ENCODE assay signal across 1 cellular context in the genomic region with DNA sequence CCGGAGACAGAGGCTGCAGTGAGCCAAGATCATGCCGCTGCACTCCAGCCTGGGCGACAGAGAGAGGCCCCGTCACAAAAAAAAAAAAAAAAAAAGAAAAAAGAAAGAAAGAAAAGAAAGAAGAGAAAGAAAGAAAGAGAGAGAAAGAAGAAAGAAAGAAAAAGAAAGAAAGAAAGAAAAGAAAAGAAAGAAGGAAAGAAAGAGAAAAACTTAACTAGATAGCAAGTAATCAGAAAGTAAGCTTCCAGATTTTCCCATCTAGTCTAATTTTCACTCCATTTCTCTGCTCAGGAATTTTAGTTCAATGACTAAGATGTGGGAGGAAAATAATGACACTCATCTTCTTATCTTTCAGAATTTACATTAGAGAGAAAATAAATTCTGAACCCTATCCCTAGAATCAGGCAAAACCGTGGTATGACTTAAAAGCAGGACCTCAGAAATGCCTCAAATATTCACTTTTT.
TF ChIP-seq lines count a peak whose summit lies in the region.

No MANE protein-coding gene starts in this region.

TF ChIP-seq in IMR-90, 13 proteins besides CTCF, POLR2A, EP300 and RAD21:
- TF ChIP-seq, protein P1, sequence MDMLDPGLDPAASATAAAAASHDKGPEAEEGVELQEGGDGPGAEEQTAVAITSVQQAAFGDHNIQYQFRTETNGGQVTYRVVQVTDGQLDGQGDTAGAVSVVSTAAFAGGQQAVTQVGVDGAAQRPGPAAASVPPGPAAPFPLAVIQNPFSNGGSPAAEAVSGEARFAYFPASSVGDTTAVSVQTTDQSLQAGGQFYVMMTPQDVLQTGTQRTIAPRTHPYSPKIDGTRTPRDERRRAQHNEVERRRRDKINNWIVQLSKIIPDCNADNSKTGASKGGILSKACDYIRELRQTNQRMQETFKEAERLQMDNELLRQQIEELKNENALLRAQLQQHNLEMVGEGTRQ (IDR thresholded peaks at IDR 0.05; ENCODE audit: low read depth, low read length) = no peak
- TF ChIP-seq CHD1 (IDR thresholded peaks at IDR 0.05; ENCODE audit: low read depth, low read length) (no peak), MAZ (IDR thresholded peaks at IDR 0.05; ENCODE audit: borderline replicate concordance, low read depth, low read length) (no peak), MAFK (IDR thresholded peaks at IDR 0.05; ENCODE audit: low read depth, low read length) (no peak), RFX5 (IDR thresholded peaks at IDR 0.05; ENCODE audit: low read depth, low read length) (no peak), RCOR1 (IDR thresholded peaks at IDR 0.05; ENCODE audit: insufficient replicate concordance, low read length) (no peak), NFE2L2 (IDR thresholded peaks at IDR 0.05; ENCODE audit: low read depth, low read length) (no peak), FOS (IDR thresholded peaks at IDR 0.05; ENCODE audit: low read depth, low read length) (no peak), CEBPB (IDR thresholded peaks at IDR 0.05; ENCODE audit: low read depth, low read length) (no peak), SMC3 (IDR thresholded peaks at IDR 0.05; ENCODE audit: low read depth, low read length) (no peak), BHLHE40 (IDR thresholded peaks at IDR 0.05; ENCODE audit: low read depth, low read length) (no peak), MXI1 (IDR thresholded peaks at IDR 0.05; ENCODE audit: borderline replicate concordance, low read depth, low read length) (no peak)
- TF ChIP-seq, protein P2, sequence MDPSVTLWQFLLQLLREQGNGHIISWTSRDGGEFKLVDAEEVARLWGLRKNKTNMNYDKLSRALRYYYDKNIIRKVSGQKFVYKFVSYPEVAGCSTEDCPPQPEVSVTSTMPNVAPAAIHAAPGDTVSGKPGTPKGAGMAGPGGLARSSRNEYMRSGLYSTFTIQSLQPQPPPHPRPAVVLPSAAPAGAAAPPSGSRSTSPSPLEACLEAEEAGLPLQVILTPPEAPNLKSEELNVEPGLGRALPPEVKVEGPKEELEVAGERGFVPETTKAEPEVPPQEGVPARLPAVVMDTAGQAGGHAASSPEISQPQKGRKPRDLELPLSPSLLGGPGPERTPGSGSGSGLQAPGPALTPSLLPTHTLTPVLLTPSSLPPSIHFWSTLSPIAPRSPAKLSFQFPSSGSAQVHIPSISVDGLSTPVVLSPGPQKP (IDR thresholded peaks at IDR 0.05; ENCODE audit: borderline replicate concordance, low read depth, low read length) = no peak
TF ChIP-seq in IMR-90: peak in this region for 0.
